Comparison of ENCODE assay signal across 9 cellular contexts in genomic region chr3:127762077-127762786, GRCh38.
DNase-seq lines count a peak whose midpoint lies in the region; ATAC-seq, FAIRE-seq and TF ChIP-seq lines count a peak whose summit lies in the region.
"Had no signal": no experiment of that assay in that cellular context is flagged by ENCODE, and none has a peak within 500 bp of the region (broad histone marks: within the 10 kb centered on the region; RNA-seq: fewer than 3 reads in every experiment).

No MANE protein-coding gene starts in this region.

- in situ Hi-C loops in transverse colon (cut with MboI; ENCODE audit: low pct_ligation_motif_present in 1 of 4, low pct_unique_long_range_greater_than_20kb in 1 of 4, low sequenced_read_pairs in 3 of 4) = no loop called here

- intact Hi-C loops in transverse colon (cut with DNase I; ENCODE audit: low total_unique reads) = no loop called here

- H3K4me3 ChIP-seq in transverse colon = no peak overlapping the region

- peak; percentile 52; the same call in 1 of the 2 replicates for TF ChIP-seq POLR2A in GM12891 (IDR thresholded peaks at IDR 0.05; ENCODE audit: low read depth, low read length)
- no peak for TF ChIP-seq POLR2A in transverse colon (IDR thresholded peaks at IDR 0.05)

- ATAC-seq in GM21717 (IDR thresholded peaks at IDR 0.05; ENCODE audit: unreplicated experiment) (peak; percentile 47), GM18870 (IDR thresholded peaks at IDR 0.05; ENCODE audit: unreplicated experiment) (no peak)

- H3K27me3 ChIP-seq in transverse colon = no peaks in the 10 kb centered on the region

- FAIRE-seq in GM12891 (lab: Jason Lieb, UNC) = peak; percentile 96
- FAIRE-seq: bronchial epithelial cell had no signal

- DNase-seq in GM12891 (ENCODE audit: insufficient read length, low spot score) (no peak), NCI-H1092 treated with DMSO at 0.1 percent for 48 hours (lab: John Stamatoyannopoulos, UW) (peak; percentile 89), hepatic stellate cell (ENCODE audit: low spot score) (peak; percentile 44), transverse colon (peak; percentile 51), NCI-H748 (lab: John Stamatoyannopoulos, UW; ENCODE audit: unreplicated experiment) (no peak)
- DNase-seq in stimulated activated CD4-positive, alpha-beta T cell treated with anti-CD3 and anti-CD28 coated beads, Interleukin-15, amount 100 ng/mL, for 24 hours = no peak

- peaks cover 7 to 63% (median 25%) of the 10 kb centered on the region in 4 donors for H3K4me1 ChIP-seq in transverse colon

- no peaks in the 10 kb centered on the region for H3K36me3 ChIP-seq in transverse colon

- WGBS in transverse colon (ENCODE audit: low coverage in 1 of 2), 2 donors = 42% methylated on average over 15 of the region's 15 CpGs; no CpG with 5 or more reads in 1 of the 2 donors

- TF ChIP-seq EP300 in transverse colon (IDR thresholded peaks at IDR 0.05; ENCODE audit: low read depth) = no peak

- H3K27ac ChIP-seq in transverse colon = peak overlapping the region; percentile 9 to 66 (median 62)

- H3K9me3 ChIP-seq in transverse colon = no peaks in the 10 kb centered on the region

- TF ChIP-seq CTCF in transverse colon (IDR thresholded peaks at IDR 0.05) = no peak

TF ChIP-seq in GM12891, 5 proteins besides CTCF, POLR2A, EP300 and RAD21:
- peak; percentile 33; the same call in 1 of the 2 replicates for TF ChIP-seq TAF1 (IDR thresholded peaks at IDR 0.05; ENCODE audit: low read depth, low read length)
- TF ChIP-seq SPI1 (IDR thresholded peaks at IDR 0.05; ENCODE audit: low read depth, low read length) = peak; percentile 50
- no peak for TF ChIP-seq PAX5 (IDR thresholded peaks at IDR 0.05; ENCODE audit: insufficient read depth, low read length, severe bottlenecking)
- TF ChIP-seq POLR2AphosphoS5 (IDR thresholded peaks at IDR 0.05; ENCODE audit: low read depth, low read length) = peak; percentile 69
- TF ChIP-seq POU2F2 (IDR thresholded peaks at IDR 0.05; ENCODE audit: low read depth, low read length) = peak; percentile 49; the same call in 1 of the 2 replicates

Comparison
In these comparisons a context has a peak if more than half of its experiments do, and no peak if none do; other contexts are left out.
1. DNase-seq: peak in NCI-H1092 treated with DMSO at 0.1 percent for 48 hours (single experiment), hepatic stellate cell (single experiment) and transverse colon (single experiment); none in GM12891 (single experiment), NCI-H748 (single experiment) and stimulated activated CD4-positive, alpha-beta T cell treated with anti-CD3 and anti-CD28 coated beads, Interleukin-15, amount 100 ng/mL, for 24 hours (single experiment).